ENCODE assay signal across 1 cellular context in the genomic region with DNA sequence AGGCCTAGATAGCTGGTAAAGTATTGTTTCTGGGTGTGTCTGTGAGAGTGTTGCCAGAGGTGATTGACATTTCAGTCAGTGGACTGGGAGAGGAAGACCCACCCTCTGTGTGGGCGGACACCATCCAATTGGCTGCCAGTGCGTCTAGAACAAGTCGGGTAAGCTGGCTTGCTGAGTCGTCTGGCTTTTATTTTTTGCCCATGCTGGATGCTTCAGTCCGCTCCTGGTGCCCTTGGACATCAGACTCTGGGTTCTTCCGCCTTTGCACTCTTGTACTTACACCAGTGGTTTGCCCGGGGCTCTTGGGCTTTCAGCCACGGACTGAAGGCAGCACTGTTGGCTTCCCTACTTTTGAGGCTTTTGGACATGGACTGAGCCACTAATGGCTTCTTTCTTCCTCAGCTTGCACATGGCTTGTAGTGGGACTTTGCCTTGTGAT.
TF ChIP-seq lines count a peak whose summit lies in the region.

No MANE protein-coding gene starts in this region.

TF ChIP-seq in HEK293, 187 proteins besides CTCF, POLR2A, EP300 and RAD21 (continued from another document):
- TF ChIP-seq ZNF747 (tag by site-specific recombination; IDR thresholded peaks at IDR 0.05) (no peak), EGR2 (tag by site-specific recombination; IDR thresholded peaks at IDR 0.05; ENCODE audit: low read depth) (peak; percentile 28; the same call in 1 of the 2 replicates), FEZF1 (tag by site-specific recombination; IDR thresholded peaks at IDR 0.05) (no peak), ZNF768 (tag by site-specific recombination; IDR thresholded peaks at IDR 0.05) (no peak), HOXC10 (CRISPR knock-in tag; IDR thresholded peaks at IDR 0.05) (no peak), SP2 (tag by site-specific recombination; IDR thresholded peaks at IDR 0.05) (peak; percentile 69), ZFHX2 (tag by site-specific recombination; conservative IDR thresholded peaks at IDR 0.05) (peak; percentile 37; the same call in 1 of the 2 replicates)
- TF ChIP-seq, protein P1, sequence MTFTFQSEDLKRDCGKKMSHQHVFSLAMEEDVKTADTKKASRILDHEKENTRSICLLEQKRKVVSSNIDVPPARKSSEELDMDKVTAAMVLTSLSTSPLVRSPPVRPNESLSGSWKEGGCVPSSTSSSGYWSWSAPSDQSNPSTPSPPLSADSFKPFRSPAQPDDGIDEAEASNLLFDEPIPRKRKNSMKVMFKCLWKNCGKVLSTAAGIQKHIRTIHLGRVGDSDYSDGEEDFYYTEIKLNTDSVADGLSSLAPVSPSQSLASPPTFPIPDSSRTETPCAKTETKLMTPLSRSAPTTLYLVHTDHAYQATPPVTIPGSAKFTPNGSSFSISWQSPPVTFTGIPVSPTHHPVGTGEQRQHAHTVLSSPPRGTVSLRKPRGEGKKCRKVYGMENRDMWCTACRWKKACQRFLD (tag by site-specific recombination; IDR thresholded peaks at IDR 0.05), result no peak
- TF ChIP-seq, protein P2, sequence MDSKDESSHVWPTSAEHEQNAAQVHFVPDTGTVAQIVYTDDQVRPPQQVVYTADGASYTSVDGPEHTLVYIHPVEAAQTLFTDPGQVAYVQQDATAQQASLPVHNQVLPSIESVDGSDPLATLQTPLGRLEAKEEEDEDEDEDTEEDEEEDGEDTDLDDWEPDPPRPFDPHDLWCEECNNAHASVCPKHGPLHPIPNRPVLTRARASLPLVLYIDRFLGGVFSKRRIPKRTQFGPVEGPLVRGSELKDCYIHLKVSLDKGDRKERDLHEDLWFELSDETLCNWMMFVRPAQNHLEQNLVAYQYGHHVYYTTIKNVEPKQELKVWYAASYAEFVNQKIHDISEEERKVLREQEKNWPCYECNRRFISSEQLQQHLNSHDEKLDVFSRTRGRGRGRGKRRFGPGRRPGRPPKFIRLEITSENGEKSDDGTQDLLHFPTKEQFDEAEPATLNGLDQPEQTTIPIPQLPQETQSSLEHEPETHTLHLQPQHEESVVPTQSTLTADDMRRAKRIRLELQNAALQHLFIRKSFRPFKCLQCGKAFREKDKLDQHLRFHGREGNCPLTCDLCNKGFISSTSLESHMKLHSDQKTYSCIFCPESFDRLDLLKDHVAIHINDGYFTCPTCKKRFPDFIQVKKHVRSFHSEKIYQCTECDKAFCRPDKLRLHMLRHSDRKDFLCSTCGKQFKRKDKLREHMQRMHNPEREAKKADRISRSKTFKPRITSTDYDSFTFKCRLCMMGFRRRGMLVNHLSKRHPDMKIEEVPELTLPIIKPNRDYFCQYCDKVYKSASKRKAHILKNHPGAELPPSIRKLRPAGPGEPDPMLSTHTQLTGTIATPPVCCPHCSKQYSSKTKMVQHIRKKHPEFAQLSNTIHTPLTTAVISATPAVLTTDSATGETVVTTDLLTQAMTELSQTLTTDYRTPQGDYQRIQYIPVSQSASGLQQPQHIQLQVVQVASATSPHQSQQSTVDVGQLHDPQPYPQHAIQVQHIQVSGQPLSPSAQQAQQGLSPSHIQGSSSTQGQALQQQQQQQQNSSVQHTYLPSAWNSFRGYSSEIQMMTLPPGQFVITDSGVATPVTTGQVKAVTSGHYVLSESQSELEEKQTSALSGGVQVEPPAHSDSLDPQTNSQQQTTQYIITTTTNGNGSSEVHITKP (tag by site-specific recombination; IDR thresholded peaks at IDR 0.05), result peak; percentile 86
